ENCODE assay signal across 8 cellular contexts in the genomic region with DNA sequence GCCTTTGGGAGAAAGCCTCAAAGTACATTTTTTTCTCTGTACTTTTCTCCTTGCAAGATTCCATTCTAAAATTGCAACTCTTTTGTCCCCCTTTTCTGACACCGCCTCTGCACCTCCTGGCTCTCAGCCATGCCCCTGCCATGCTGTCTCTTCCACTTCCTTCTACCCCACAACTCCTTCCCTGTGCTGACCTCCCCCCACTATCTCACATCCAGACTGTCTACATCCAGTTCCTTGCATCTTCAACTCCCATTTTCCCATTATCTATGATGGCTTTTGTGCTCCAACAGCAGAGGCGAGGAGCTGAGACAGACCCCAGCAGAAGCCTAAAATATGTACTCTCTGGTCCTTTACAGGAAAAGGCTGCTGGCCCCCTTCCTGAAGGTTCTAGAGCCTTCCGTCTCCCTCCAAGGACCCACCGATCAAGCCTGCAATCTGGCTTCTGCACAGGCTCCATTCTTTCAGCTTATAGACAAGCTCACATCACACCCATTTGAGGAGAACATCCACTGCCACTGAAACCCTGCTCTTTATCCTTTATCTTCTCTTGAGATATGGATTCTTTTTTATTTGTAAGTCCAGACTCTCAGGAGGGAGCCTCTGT. TPM values are rescaled to one million over a fixed set of nuclear protein-coding genes. Genes with fewer than 3 reads are reported as not detected.
DNase-seq lines count a peak whose midpoint lies in the region; ATAC-seq and TF ChIP-seq lines count a peak whose summit lies in the region.
"Had no signal": no experiment of that assay in that cellular context is flagged by ENCODE, and none has a peak within 500 bp of the region (broad histone marks: within the 10 kb centered on the region; RNA-seq: fewer than 3 reads in every experiment).

No MANE protein-coding gene starts in this region.

- no peak overlapping the region for H3K27ac ChIP-seq in H9 (ENCODE audit: insufficient read length, low read depth, low read length)
- H3K27ac ChIP-seq in skeletal muscle tissue (ENCODE audit: low read depth, low read length) = peak overlapping the region; percentile 28

- H3K4me1 ChIP-seq in H9 (ENCODE audit: insufficient read depth, low read length) = no peaks in the 10 kb centered on the region
- H3K4me1 ChIP-seq in endocrine pancreas (ENCODE audit: control insufficient read depth, insufficient read depth, low read length) = peaks cover 5% of the 10 kb centered on the region
- H3K4me1 ChIP-seq in skeletal muscle tissue (ENCODE audit: control insufficient read depth in 3 of 3, insufficient read depth in 3 of 3, low read length in 3 of 3) = peaks cover 49 to 64% (median 58%) of the 10 kb centered on the region in 3 donors

- no peak overlapping the region for H3K4me3 ChIP-seq in endocrine pancreas (ENCODE audit: control insufficient read depth, insufficient read depth, low read length)
- no peak overlapping the region for H3K4me3 ChIP-seq in skeletal muscle tissue (ENCODE audit: low read length in 3 of 3)

- H2BK12ac ChIP-seq in H9 (ENCODE audit: insufficient read length, low read depth, low read length) = no peak overlapping the region

- H3K9ac ChIP-seq in H9 (ENCODE audit: extremely low read depth, insufficient read length, low read length) = no peak overlapping the region
- H3K9ac ChIP-seq in endocrine pancreas (ENCODE audit: control insufficient read depth, insufficient read depth, low read length) = peak overlapping the region; percentile 32
- peak overlapping the region in 1 of 3 donors; percentile 10 for H3K9ac ChIP-seq in skeletal muscle tissue (ENCODE audit: low read depth in 1 of 3, low read length in 3 of 3)

- H3K4me1 Mint-ChIP-seq in H9 = peaks cover 17 to 21% of the 10 kb centered on the region in 2 experiments
- H3K4me1 Mint-ChIP-seq in T-helper 17 cell = peaks cover 54% of the 10 kb centered on the region

- H3K79me1 ChIP-seq in H9 (ENCODE audit: insufficient read depth, low read depth, low read length, poor library complexity, severe bottlenecking) = no peaks in the 10 kb centered on the region

- H4K20me1 ChIP-seq in H9 (ENCODE audit: control insufficient read depth, insufficient read depth, insufficient read length) = no peaks in the 10 kb centered on the region

- H2BK5ac ChIP-seq in H9 (ENCODE audit: insufficient read length, low read length) = no peak overlapping the region

- H3K14ac ChIP-seq in H9 (ENCODE audit: insufficient read depth, low read length) = no peak overlapping the region

- H3K9me3 ChIP-seq in H9 (ENCODE audit: control insufficient read depth, low read depth, low read length) (no peaks in the 10 kb centered on the region), T-helper 17 cell (ENCODE audit: control insufficient read depth, low read length, poor library complexity, severe bottlenecking) (no peaks in the 10 kb centered on the region), endocrine pancreas (ENCODE audit: control insufficient read depth, low read length) (no peaks in the 10 kb centered on the region), skeletal muscle tissue (ENCODE audit: control insufficient read depth in 3 of 3, low read length in 3 of 3) (no peaks in the 10 kb centered on the region)

- H3K79me2 ChIP-seq in H9 (ENCODE audit: insufficient read depth, low read length) = no peaks in the 10 kb centered on the region

- H4K91ac ChIP-seq in H9 (ENCODE audit: insufficient read length, low read depth, low read length) = no peak overlapping the region

- H3K4ac ChIP-seq in H9 (ENCODE audit: low read depth, low read length) = no peak overlapping the region

- no peak for TF ChIP-seq CTCF in H9 (conservative IDR thresholded peaks at IDR 0.05)

- H2AK5ac ChIP-seq in H9 (ENCODE audit: insufficient read length, low read length) = no peak overlapping the region

- no peak overlapping the region for H3K56ac ChIP-seq in H9 (ENCODE audit: insufficient read length, low read depth, low read length)

- H3K23me2 ChIP-seq in H9 (ENCODE audit: insufficient read length, low read depth, low read length, poor library complexity, severe bottlenecking) = no peaks in the 10 kb centered on the region

- DNase-seq in H9 (no peak), T-helper 17 cell (no peak)
- DNase-seq: NCI-H526 treated with DMSO at 0.1 percent for 48 hours had no signal

- H3K36me3 ChIP-seq in endocrine pancreas (ENCODE audit: control insufficient read depth, insufficient read depth, low read length) (no peaks in the 10 kb centered on the region), skeletal muscle tissue (ENCODE audit: control insufficient read depth in 3 of 3, insufficient read depth in 3 of 3, low read length in 3 of 3) (no peaks in the 10 kb centered on the region)

- no peaks in the 10 kb centered on the region for H3K9me3 Mint-ChIP-seq in H9

- no peak overlapping the region for H4K5ac ChIP-seq in H9 (ENCODE audit: insufficient read length, low read depth, low read length)

- no peaks in the 10 kb centered on the region for H3K36me3 Mint-ChIP-seq in H9 (ENCODE audit: insufficient read depth in 1 of 3, low read depth in 3 of 3)
- H3K36me3 Mint-ChIP-seq in T-helper 17 cell (ENCODE audit: low read depth) = no peaks in the 10 kb centered on the region

- H3K18ac ChIP-seq in H9 (ENCODE audit: insufficient read length, low read depth, low read length) = no peak overlapping the region

- H4K8ac ChIP-seq in H9 (replicated peaks; ENCODE audit: insufficient read length, low read depth, low read length) = no peak overlapping the region

- H3K27me3 Mint-ChIP-seq in H9 (ENCODE audit: low read depth) (peaks cover 28% of the 10 kb centered on the region), T-helper 17 cell (peaks cover 15% of the 10 kb centered on the region)

- H3K27ac Mint-ChIP-seq in H9 = peak overlapping the region; percentile 10 to 19 (median 14); a peak in 4 of 7 replicates
- H3K27ac Mint-ChIP-seq in T-helper 17 cell = peak overlapping the region; percentile 77

- H3T11ph ChIP-seq in H9 (ENCODE audit: low read length) = no peak overlapping the region

- H3K23ac ChIP-seq in H9 (ENCODE audit: insufficient read length, low read depth, low read length) = no peak overlapping the region

- no CpG with 5 or more reads among the region's 4 CpGs for WGBS in H9 (ENCODE audit: extremely low coverage, insufficient read length, low lambda C conversion rate)

- H3K4me3 Mint-ChIP-seq in H9 = no peak overlapping the region; a peak in 1 of 5 replicates
- peak overlapping the region; percentile 91 for H3K4me3 Mint-ChIP-seq in T-helper 17 cell

- H2BK15ac ChIP-seq in H9 (ENCODE audit: low read depth, low read length) = no peak overlapping the region

- ATAC-seq in T-helper 17 cell (no peak), HG03378 (IDR thresholded peaks at IDR 0.05; ENCODE audit: unreplicated experiment) (no peak), GM19328 (IDR thresholded peaks at IDR 0.05; ENCODE audit: unreplicated experiment) (no peak), GM18498 (IDR thresholded peaks at IDR 0.05; ENCODE audit: unreplicated experiment) (no peak)

- H2BK120ac ChIP-seq in H9 (ENCODE audit: low read depth, low read length, poor library complexity, severe bottlenecking) = no peak overlapping the region

- no peak overlapping the region for H3K4me2 ChIP-seq in H9 (ENCODE audit: insufficient read depth, insufficient read length, low read length)

- no peak overlapping the region for H2BK20ac ChIP-seq in H9 (ENCODE audit: low read depth, low read length, poor library complexity, severe bottlenecking)

- H3K27me3 ChIP-seq in H9 (ENCODE audit: insufficient read depth, low read length) = no peaks in the 10 kb centered on the region
- H3K27me3 ChIP-seq in endocrine pancreas (ENCODE audit: control insufficient read depth, insufficient read depth, low read length) = no peaks in the 10 kb centered on the region
- peaks cover 0 to 14% (median 2%) of the 10 kb centered on the region in 3 donors for H3K27me3 ChIP-seq in skeletal muscle tissue (ENCODE audit: control insufficient read depth in 3 of 3, insufficient read depth in 3 of 3, low read length in 3 of 3)

- H2AFZ ChIP-seq in H9 (ENCODE audit: low read length) = no peak overlapping the region

RNA-seq across cellular contexts. Expression of gene RFX2, which starts 50.2 kb away (rescaled TPM):
- 2.9 and 3.7 TPM in 2 replicates for total RNA-seq in H9 (2021)
- 10 to 100 TPM in 1 of 2 donors, 1 to 10 TPM in 1; 9.0 to 23.3 TPM for total RNA-seq in T-helper 17 cell
- total RNA-seq in skeletal muscle tissue = 5.2 TPM
